Comparison of ENCODE assay signal across 1 cellular context in genomic region chr19:4391701-4392543, GRCh38.
TF ChIP-seq lines count a peak whose summit lies in the region.

No MANE protein-coding gene starts in this region.

TF ChIP-seq in HepG2, 621 proteins besides CTCF, POLR2A, EP300 and RAD21 (continued from another document):
- TF ChIP-seq, protein P1, sequence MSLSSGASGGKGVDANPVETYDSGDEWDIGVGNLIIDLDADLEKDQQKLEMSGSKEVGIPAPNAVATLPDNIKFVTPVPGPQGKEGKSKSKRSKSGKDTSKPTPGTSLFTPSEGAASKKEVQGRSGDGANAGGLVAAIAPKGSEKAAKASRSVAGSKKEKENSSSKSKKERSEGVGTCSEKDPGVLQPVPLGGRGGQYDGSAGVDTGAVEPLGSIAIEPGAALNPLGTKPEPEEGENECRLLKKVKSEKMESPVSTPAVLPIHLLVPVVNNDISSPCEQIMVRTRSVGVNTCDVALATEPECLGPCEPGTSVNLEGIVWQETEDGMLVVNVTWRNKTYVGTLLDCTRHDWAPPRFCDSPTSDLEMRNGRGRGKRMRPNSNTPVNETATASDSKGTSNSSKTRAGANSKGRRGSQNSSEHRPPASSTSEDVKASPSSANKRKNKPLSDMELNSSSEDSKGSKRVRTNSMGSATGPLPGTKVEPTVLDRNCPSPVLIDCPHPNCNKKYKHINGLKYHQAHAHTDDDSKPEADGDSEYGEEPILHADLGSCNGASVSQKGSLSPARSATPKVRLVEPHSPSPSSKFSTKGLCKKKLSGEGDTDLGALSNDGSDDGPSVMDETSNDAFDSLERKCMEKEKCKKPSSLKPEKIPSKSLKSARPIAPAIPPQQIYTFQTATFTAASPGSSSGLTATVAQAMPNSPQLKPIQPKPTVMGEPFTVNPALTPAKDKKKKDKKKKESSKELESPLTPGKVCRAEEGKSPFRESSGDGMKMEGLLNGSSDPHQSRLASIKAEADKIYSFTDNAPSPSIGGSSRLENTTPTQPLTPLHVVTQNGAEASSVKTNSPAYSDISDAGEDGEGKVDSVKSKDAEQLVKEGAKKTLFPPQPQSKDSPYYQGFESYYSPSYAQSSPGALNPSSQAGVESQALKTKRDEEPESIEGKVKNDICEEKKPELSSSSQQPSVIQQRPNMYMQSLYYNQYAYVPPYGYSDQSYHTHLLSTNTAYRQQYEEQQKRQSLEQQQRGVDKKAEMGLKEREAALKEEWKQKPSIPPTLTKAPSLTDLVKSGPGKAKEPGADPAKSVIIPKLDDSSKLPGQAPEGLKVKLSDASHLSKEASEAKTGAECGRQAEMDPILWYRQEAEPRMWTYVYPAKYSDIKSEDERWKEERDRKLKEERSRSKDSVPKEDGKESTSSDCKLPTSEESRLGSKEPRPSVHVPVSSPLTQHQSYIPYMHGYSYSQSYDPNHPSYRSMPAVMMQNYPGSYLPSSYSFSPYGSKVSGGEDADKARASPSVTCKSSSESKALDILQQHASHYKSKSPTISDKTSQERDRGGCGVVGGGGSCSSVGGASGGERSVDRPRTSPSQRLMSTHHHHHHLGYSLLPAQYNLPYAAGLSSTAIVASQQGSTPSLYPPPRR (CRISPR knock-in tag; IDR thresholded peaks at IDR 0.05; ENCODE audit: borderline replicate concordance): peak; percentile 26; the same call in 1 of the 2 replicates
- TF ChIP-seq ZNF747 (CRISPR knock-in tag; IDR thresholded peaks at IDR 0.05; ENCODE audit: borderline replicate concordance) (no peak), ZNF460 (CRISPR knock-in tag; IDR thresholded peaks at IDR 0.05; ENCODE audit: borderline replicate concordance) (peak; percentile 97), MED1 (CRISPR knock-in tag; IDR thresholded peaks at IDR 0.05) (peak; percentile 83), UBTF (CRISPR knock-in tag; IDR thresholded peaks at IDR 0.05) (peak; percentile 54), ZNF484 (CRISPR knock-in tag; IDR thresholded peaks at IDR 0.05; ENCODE audit: borderline replicate concordance, low read depth) (no peak), ZBTB2 (CRISPR knock-in tag; IDR thresholded peaks at IDR 0.05; ENCODE audit: low read depth) (no peak), MXI1 (IDR thresholded peaks at IDR 0.05; ENCODE audit: borderline replicate concordance, low read depth, low read length) (0 out of 3 replicates have a peak, but pooled peaks have one; percentile 21), ZNF737 (CRISPR knock-in tag; IDR thresholded peaks at IDR 0.05; ENCODE audit: borderline replicate concordance) (no peak), GATAD2A (CRISPR knock-in tag; IDR thresholded peaks at IDR 0.05) (peak; percentile 51), PHF8 (CRISPR knock-in tag; IDR thresholded peaks at IDR 0.05) (no peak), ZNF605 (CRISPR knock-in tag; IDR thresholded peaks at IDR 0.05) (0 out of 2 replicates have a peak, but pooled peaks have one; percentile 46), ZNF124 (CRISPR knock-in tag; IDR thresholded peaks at IDR 0.05) (0 out of 2 replicates have a peak, but pooled peaks have one; percentile 64), MXD1 (CRISPR knock-in tag; IDR thresholded peaks at IDR 0.05) (0 out of 2 replicates have a peak, but pooled peaks have one; percentile 12), MXD4 (CRISPR knock-in tag; IDR thresholded peaks at IDR 0.05) (peak; percentile 63), EZH2 (conservative IDR thresholded peaks at IDR 0.05; ENCODE audit: low read depth, low read length) (no peak)
- TF ChIP-seq, protein P2, sequence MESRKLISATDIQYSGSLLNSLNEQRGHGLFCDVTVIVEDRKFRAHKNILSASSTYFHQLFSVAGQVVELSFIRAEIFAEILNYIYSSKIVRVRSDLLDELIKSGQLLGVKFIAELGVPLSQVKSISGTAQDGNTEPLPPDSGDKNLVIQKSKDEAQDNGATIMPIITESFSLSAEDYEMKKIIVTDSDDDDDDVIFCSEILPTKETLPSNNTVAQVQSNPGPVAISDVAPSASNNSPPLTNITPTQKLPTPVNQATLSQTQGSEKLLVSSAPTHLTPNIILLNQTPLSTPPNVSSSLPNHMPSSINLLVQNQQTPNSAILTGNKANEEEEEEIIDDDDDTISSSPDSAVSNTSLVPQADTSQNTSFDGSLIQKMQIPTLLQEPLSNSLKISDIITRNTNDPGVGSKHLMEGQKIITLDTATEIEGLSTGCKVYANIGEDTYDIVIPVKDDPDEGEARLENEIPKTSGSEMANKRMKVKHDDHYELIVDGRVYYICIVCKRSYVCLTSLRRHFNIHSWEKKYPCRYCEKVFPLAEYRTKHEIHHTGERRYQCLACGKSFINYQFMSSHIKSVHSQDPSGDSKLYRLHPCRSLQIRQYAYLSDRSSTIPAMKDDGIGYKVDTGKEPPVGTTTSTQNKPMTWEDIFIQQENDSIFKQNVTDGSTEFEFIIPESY (CRISPR knock-in tag; IDR thresholded peaks at IDR 0.05): peak; percentile 70; the same call in 1 of the 2 replicates
